Comparison of ENCODE assay signal across 22 cellular contexts in genomic region chr3:4264040-4264439, GRCh38.
"Had no signal": no experiment of that assay in that cellular context is flagged by ENCODE, and none has a peak within 500 bp of the region (broad histone marks: within the 10 kb centered on the region; RNA-seq: fewer than 3 reads in every experiment).

No MANE protein-coding gene starts in this region.

- H3K4me2 ChIP-seq: KMS-11, PC-9 had no signal

- H3K27me3 ChIP-seq: SJSA1 had no signal

- H3K4me3 ChIP-seq: PC-9, SJSA1, SK-N-MC had no signal

- H2AFZ ChIP-seq: PC-9 had no signal

- DNase-seq: Kasumi-1, MM.1S, MV-4-11, NCI-H1048, NCI-H1105, NCI-H1417, NCI-H1436 treated with DMSO at 0.1 percent for 48 hours, NCI-H1694, NCI-H187 treated with DMSO at 0.1 percent for 48 hours, NCI-H2029 treated with DMSO at 0.1 percent for 48 hours, NCI-H2171 treated with DMSO at 0.1 percent for 48 hours, NCI-H524, NCI-H526 treated with DMSO at 0.1 percent for 48 hours, NCI-H774, PC-9, Right ventricle myocardium superior, RPMI8226, SIG-M5 had no signal

- H3K9me3 ChIP-seq: SJSA1 had no signal

- H3K4me1 ChIP-seq: SJSA1 had no signal

- H3K36me3 ChIP-seq: SJSA1 had no signal

- H3K27ac ChIP-seq: HL-60, KMS-11, PC-9, SJSA1, SK-N-MC had no signal
